In the genomic region with DNA sequence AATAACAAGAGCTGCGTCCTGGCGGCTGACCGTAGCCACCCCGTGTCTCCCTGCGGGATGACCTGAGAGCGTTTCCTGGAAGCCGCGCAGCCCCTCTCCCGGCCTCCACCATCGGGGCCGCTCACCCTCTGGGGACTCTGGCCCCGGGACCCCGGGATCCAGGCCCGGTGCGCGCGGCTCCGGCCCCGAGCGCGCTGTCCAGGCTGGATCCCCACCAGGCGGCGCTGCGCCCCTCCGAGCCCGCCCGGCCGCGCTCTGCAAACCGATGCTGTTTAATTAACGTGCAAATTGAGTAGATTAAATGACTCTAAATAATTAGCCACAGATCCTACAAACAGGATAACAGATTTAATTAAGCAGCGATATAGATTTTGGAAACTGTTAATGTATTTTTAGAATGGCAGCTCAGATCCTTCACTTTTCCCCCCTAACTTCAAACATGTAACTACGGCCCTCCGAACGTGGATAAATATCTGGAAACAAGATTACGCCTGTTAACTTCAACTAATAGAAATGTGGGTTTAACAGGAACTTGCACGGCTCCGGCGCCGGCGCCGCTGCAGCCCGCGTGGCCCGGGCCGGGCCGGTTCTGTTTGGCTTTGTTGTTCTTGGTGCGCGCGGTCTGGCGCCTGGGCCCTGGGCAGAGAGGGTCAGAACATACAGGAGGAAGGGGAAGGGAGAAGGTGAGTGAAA, we compare ENCODE assay signal across 1 cellular context.
TF ChIP-seq lines count a peak whose summit lies in the region.

No MANE protein-coding gene starts in this region.

TF ChIP-seq in GM12878, 131 proteins besides CTCF, POLR2A, EP300 and RAD21 (continued from another document):
- TF ChIP-seq, protein P1, sequence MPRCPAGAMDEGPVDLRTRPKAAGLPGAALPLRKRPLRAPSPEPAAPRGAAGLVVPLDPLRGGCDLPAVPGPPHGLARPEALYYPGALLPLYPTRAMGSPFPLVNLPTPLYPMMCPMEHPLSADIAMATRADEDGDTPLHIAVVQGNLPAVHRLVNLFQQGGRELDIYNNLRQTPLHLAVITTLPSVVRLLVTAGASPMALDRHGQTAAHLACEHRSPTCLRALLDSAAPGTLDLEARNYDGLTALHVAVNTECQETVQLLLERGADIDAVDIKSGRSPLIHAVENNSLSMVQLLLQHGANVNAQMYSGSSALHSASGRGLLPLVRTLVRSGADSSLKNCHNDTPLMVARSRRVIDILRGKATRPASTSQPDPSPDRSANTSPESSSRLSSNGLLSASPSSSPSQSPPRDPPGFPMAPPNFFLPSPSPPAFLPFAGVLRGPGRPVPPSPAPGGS (IDR thresholded peaks at IDR 0.05; ENCODE audit: borderline replicate concordance, insufficient read depth, low read depth, low read length, poor library complexity, severe bottlenecking), result no peak
- TF ChIP-seq ZNF24 (IDR thresholded peaks at IDR 0.05) (peak; percentile 88), MYC (IDR thresholded peaks at IDR 0.05; ENCODE audit: insufficient read depth, insufficient read length, insufficient replicate concordance, low read length, severe bottlenecking) (no peak), BCL11A (IDR thresholded peaks at IDR 0.05; ENCODE audit: low read depth, low read length) (no peak), ATF7 (IDR thresholded peaks at IDR 0.05; ENCODE audit: low read depth) (no peak), EGR1 (IDR thresholded peaks at IDR 0.05; ENCODE audit: borderline replicate concordance in 1 of 2, low read depth in 2 of 2, low read length in 2 of 2) (no peak), CHD4 (IDR thresholded peaks at IDR 0.05) (no peak), MEF2A (IDR thresholded peaks at IDR 0.05; ENCODE audit: insufficient read depth, low read depth, low read length) (no peak), KLF5 (IDR thresholded peaks at IDR 0.05; ENCODE audit: partially characterized antibody) (no peak), DPF2 (IDR thresholded peaks at IDR 0.05) (no peak), ZNF207 (IDR thresholded peaks at IDR 0.05; ENCODE audit: borderline replicate concordance) (no peak), MTA3 (IDR thresholded peaks at IDR 0.05; ENCODE audit: borderline replicate concordance, low read length) (no peak), SMC3 (IDR thresholded peaks at IDR 0.05; ENCODE audit: borderline replicate concordance, low read length) (peak; percentile 67), SMAD1 (IDR thresholded peaks at IDR 0.05; ENCODE audit: low read depth, partially characterized antibody) (no peak), BACH1 (IDR thresholded peaks at IDR 0.05; ENCODE audit: borderline replicate concordance) (no peak), FOS (IDR thresholded peaks at IDR 0.05; ENCODE audit: borderline replicate concordance, extremely low read depth, insufficient read length) (no peak), YY1 (IDR thresholded peaks at IDR 0.05; ENCODE audit: low read depth, low read length) (peak; percentile 28; the same call in 1 of the 2 replicates), RELA (IDR thresholded peaks at IDR 0.05; ENCODE audit: borderline replicate concordance, partially characterized antibody) (no peak), POLR2AphosphoS2 (IDR thresholded peaks at IDR 0.05; ENCODE audit: low read depth, low read length) (no peak)
- TF ChIP-seq, protein P2, sequence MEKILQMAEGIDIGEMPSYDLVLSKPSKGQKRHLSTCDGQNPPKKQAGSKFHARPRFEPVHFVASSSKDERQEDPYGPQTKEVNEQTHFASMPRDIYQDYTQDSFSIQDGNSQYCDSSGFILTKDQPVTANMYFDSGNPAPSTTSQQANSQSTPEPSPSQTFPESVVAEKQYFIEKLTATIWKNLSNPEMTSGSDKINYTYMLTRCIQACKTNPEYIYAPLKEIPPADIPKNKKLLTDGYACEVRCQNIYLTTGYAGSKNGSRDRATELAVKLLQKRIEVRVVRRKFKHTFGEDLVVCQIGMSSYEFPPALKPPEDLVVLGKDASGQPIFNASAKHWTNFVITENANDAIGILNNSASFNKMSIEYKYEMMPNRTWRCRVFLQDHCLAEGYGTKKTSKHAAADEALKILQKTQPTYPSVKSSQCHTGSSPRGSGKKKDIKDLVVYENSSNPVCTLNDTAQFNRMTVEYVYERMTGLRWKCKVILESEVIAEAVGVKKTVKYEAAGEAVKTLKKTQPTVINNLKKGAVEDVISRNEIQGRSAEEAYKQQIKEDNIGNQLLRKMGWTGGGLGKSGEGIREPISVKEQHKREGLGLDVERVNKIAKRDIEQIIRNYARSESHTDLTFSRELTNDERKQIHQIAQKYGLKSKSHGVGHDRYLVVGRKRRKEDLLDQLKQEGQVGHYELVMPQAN (conservative IDR thresholded peaks at IDR 0.05), result 0 out of 2 replicates have a peak, but pooled peaks have one; percentile 33
- TF ChIP-seq, protein P3, sequence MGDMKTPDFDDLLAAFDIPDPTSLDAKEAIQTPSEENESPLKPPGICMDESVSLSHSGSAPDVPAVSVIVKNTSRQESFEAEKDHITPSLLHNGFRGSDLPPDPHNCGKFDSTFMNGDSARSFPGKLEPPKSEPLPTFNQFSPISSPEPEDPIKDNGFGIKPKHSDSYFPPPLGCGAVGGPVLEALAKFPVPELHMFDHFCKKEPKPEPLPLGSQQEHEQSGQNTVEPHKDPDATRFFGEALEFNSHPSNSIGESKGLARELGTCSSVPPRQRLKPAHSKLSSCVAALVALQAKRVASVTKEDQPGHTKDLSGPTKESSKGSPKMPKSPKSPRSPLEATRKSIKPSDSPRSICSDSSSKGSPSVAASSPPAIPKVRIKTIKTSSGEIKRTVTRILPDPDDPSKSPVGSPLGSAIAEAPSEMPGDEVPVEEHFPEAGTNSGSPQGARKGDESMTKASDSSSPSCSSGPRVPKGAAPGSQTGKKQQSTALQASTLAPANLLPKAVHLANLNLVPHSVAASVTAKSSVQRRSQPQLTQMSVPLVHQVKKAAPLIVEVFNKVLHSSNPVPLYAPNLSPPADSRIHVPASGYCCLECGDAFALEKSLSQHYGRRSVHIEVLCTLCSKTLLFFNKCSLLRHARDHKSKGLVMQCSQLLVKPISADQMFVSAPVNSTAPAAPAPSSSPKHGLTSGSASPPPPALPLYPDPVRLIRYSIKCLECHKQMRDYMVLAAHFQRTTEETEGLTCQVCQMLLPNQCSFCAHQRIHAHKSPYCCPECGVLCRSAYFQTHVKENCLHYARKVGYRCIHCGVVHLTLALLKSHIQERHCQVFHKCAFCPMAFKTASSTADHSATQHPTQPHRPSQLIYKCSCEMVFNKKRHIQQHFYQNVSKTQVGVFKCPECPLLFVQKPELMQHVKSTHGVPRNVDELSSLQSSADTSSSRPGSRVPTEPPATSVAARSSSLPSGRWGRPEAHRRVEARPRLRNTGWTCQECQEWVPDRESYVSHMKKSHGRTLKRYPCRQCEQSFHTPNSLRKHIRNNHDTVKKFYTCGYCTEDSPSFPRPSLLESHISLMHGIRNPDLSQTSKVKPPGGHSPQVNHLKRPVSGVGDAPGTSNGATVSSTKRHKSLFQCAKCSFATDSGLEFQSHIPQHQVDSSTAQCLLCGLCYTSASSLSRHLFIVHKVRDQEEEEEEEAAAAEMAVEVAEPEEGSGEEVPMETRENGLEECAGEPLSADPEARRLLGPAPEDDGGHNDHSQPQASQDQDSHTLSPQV (IDR thresholded peaks at IDR 0.05), result no peak
- TF ChIP-seq, protein P4, sequence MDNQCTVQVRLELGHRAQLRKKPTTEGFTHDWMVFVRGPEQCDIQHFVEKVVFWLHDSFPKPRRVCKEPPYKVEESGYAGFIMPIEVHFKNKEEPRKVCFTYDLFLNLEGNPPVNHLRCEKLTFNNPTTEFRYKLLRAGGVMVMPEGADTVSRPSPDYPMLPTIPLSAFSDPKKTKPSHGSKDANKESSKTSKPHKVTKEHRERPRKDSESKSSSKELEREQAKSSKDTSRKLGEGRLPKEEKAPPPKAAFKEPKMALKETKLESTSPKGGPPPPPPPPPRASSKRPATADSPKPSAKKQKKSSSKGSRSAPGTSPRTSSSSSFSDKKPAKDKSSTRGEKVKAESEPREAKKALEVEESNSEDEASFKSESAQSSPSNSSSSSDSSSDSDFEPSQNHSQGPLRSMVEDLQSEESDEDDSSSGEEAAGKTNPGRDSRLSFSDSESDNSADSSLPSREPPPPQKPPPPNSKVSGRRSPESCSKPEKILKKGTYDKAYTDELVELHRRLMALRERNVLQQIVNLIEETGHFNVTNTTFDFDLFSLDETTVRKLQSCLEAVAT (IDR thresholded peaks at IDR 0.05), result no peak
- TF ChIP-seq, protein P5, sequence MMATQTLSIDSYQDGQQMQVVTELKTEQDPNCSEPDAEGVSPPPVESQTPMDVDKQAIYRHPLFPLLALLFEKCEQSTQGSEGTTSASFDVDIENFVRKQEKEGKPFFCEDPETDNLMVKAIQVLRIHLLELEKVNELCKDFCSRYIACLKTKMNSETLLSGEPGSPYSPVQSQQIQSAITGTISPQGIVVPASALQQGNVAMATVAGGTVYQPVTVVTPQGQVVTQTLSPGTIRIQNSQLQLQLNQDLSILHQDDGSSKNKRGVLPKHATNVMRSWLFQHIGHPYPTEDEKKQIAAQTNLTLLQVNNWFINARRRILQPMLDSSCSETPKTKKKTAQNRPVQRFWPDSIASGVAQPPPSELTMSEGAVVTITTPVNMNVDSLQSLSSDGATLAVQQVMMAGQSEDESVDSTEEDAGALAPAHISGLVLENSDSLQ (IDR thresholded peaks at IDR 0.05), result no peak
- TF ChIP-seq, protein P6, sequence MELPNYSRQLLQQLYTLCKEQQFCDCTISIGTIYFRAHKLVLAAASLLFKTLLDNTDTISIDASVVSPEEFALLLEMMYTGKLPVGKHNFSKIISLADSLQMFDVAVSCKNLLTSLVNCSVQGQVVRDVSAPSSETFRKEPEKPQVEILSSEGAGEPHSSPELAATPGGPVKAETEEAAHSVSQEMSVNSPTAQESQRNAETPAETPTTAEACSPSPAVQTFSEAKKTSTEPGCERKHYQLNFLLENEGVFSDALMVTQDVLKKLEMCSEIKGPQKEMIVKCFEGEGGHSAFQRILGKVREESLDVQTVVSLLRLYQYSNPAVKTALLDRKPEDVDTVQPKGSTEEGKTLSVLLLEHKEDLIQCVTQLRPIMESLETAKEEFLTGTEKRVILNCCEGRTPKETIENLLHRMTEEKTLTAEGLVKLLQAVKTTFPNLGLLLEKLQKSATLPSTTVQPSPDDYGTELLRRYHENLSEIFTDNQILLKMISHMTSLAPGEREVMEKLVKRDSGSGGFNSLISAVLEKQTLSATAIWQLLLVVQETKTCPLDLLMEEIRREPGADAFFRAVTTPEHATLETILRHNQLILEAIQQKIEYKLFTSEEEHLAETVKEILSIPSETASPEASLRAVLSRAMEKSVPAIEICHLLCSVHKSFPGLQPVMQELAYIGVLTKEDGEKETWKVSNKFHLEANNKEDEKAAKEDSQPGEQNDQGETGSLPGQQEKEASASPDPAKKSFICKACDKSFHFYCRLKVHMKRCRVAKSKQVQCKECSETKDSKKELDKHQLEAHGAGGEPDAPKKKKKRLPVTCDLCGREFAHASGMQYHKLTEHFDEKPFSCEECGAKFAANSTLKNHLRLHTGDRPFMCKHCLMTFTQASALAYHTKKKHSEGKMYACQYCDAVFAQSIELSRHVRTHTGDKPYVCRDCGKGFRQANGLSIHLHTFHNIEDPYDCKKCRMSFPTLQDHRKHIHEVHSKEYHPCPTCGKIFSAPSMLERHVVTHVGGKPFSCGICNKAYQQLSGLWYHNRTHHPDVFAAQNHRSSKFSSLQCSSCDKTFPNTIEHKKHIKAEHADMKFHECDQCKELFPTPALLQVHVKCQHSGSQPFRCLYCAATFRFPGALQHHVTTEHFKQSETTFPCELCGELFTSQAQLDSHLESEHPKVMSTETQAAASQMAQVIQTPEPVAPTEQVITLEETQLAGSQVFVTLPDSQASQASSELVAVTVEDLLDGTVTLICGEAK (IDR thresholded peaks at IDR 0.05; ENCODE audit: borderline replicate concordance), result no peak
TF ChIP-seq in GM12878: peak in this region for 4.
